ENCODE assay signal across 14 cellular contexts in the genomic region with DNA sequence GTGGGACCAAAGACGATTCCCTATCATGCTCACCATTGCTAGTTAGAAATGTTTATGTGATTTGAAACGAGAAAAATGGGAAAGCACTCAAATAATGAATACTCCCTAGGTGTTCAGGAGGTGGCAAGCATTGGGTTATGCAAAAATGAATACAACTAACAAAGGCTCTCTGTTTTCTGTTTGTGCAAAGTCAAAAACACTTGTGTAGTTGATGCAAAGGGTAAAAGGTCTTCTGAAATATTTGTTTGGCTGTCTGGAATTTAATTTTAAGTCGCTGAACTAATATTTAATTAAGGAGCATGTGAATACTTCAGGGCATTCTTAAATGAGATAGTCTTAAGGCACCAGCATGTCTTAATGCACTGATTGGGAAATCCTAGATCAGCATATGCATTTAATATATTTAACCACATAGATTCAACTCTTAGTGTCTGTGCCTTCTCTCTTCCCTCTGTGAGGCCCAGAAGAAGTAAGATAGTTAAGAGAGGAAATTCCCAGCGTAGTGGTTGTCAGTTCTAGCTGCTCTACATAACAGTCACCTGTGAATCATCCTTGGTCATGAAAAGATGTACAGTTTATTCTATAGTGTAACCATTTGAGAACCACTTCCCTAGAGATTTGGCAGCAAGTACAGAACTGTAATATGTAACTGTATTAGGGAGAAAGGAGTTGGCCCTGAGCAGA.
DNase-seq lines count a peak whose midpoint lies in the region; FAIRE-seq and TF ChIP-seq lines count a peak whose summit lies in the region.
"Had no signal": no experiment of that assay in that cellular context is flagged by ENCODE, and none has a peak within 500 bp of the region (broad histone marks: within the 10 kb centered on the region; RNA-seq: fewer than 3 reads in every experiment).

No MANE protein-coding gene starts in this region.

- no peak for FAIRE-seq in kidney (lab: Jason Lieb, UNC)

- H3K4me3 ChIP-seq in SK-N-SH (ENCODE audit: low read depth in 2 of 2, low read length in 1 of 2) (no peak overlapping the region), fibroblast of pulmonary artery (replicated peaks; ENCODE audit: low read depth, low read length) (no peak overlapping the region), kidney (ENCODE audit: low read length in 2 of 2) (no peak overlapping the region)

- H3K79me2 ChIP-seq in SK-N-SH (ENCODE audit: insufficient read depth), result peaks cover 6% of the 10 kb centered on the region; the same call in 1 of the 2 replicates

- CTCF ChIA-PET in SK-N-SH (lab: Yijun Ruan, JAX), result no interaction called here

- no peak for TF ChIP-seq RAD21 in SK-N-SH (IDR thresholded peaks at IDR 0.05; ENCODE audit: low read length)

- no peaks in the 10 kb centered on the region for H4K20me1 ChIP-seq in SK-N-SH (ENCODE audit: insufficient read depth)

- H3K9ac ChIP-seq in SK-N-SH (no peak overlapping the region; the same call in 1 of the 2 replicates), kidney (ENCODE audit: low read length in 2 of 2) (no peak overlapping the region)

- no peak for TF ChIP-seq CTCF in SK-N-SH (IDR thresholded peaks at IDR 0.05)
- TF ChIP-seq CTCF in fibroblast of pulmonary artery (IDR thresholded peaks at IDR 0.05; ENCODE audit: low read length, missing control alignments), result no peak
- no peak for TF ChIP-seq CTCF in kidney (IDR thresholded peaks at IDR 0.05; ENCODE audit: borderline replicate concordance, extremely low read depth, insufficient read depth)

- H3K27me3 ChIP-seq in SK-N-SH (ENCODE audit: insufficient read depth), result no peaks in the 10 kb centered on the region

- H3K27ac ChIP-seq in SK-N-SH (ENCODE audit: low read depth in 2 of 2, low read length in 1 of 2), result peak overlapping the region in 1 of 2 experiments; percentile 51; a peak in 2 of 4 replicates
- no peak overlapping the region for H3K27ac ChIP-seq in kidney (ENCODE audit: low read depth in 2 of 2, low read length in 2 of 2)
- H3K27ac ChIP-seq: C4-2B, HL-60 had no signal

- intact Hi-C loops in kidney (cut with DNase I), result no loop called here

- WGBS in SK-N-SH (ENCODE audit: low lambda C conversion rate), result 55% methylated on average over 4 of the region's 4 CpGs

- POLR2A ChIA-PET in SK-N-SH (lab: Yijun Ruan, JAX), result no interaction called here

- H3K9me2 ChIP-seq in SK-N-SH, result no peaks in the 10 kb centered on the region

- peak; percentile 13 for DNase-seq in 8988T
- peak; percentile 77 for DNase-seq in EL
- no peak for DNase-seq in SK-N-SH
- peak; percentile 18 for DNase-seq in fibroblast of pulmonary artery (ENCODE audit: low read depth)
- DNase-seq in islet precursor cell, result no peak
- DNase-seq in kidney glomerular epithelial cell (lab: John Stamatoyannopoulos, UW), result no peak
- DNase-seq in kidney, result no peak
- no peak for DNase-seq in SKM-1 (lab: John Stamatoyannopoulos, UW; ENCODE audit: unreplicated experiment)
- DNase-seq: activated gamma-delta T cell, cortex of kidney, NCI-H1092 treated with DMSO at 0.1 percent for 48 hours, NCI-H526 treated with DMSO at 0.1 percent for 48 hours had no signal

- H3K4me1 ChIP-seq in SK-N-SH (ENCODE audit: control insufficient read depth in 1 of 2, insufficient read depth in 2 of 2, low read depth in 1 of 2, low read length in 1 of 2) (peaks cover 0 to 4% of the 10 kb centered on the region in 2 experiments; a peak in 2 of 4 replicates), kidney (ENCODE audit: control insufficient read depth in 1 of 2, insufficient read depth in 1 of 2, low read depth in 1 of 2, low read length in 2 of 2) (no peaks in the 10 kb centered on the region)

- TF ChIP-seq EP300 in SK-N-SH (IDR thresholded peaks at IDR 0.05; ENCODE audit: borderline replicate concordance in 1 of 2, low read depth in 1 of 2, low read length in 1 of 2), result peak in 1 of 2 experiments; percentile 62; a peak in 1 of 4 replicates

- no peak overlapping the region for H3K4me2 ChIP-seq in SK-N-SH

- no peak overlapping the region for H2AFZ ChIP-seq in SK-N-SH (ENCODE audit: low read depth)

- H3K36me3 ChIP-seq in SK-N-SH (replicated peaks in 1 of 2; ENCODE audit: control insufficient read depth in 1 of 2, insufficient read depth in 2 of 2, low read length in 1 of 2) (peaks cover 12 to 19% of the 10 kb centered on the region in 2 experiments), kidney (ENCODE audit: control insufficient read depth in 1 of 2, insufficient read depth in 2 of 2, low read length in 2 of 2) (no peaks in the 10 kb centered on the region)

- H3F3A ChIP-seq in SK-N-SH (replicated peaks; ENCODE audit: insufficient read depth), result peaks cover 17% of the 10 kb centered on the region

- H3K9me3 ChIP-seq in SK-N-SH (no peaks in the 10 kb centered on the region), kidney (ENCODE audit: control insufficient read depth in 1 of 2, low read length in 2 of 2) (no peaks in the 10 kb centered on the region)

TF ChIP-seq in SK-N-SH, 30 proteins besides CTCF, POLR2A, EP300 and RAD21 (continues in another document):
- TF ChIP-seq GABPA (IDR thresholded peaks at IDR 0.05; ENCODE audit: low read depth) (no peak), FOXM1 (IDR thresholded peaks at IDR 0.05; ENCODE audit: low read depth) (no peak), MEF2A (IDR thresholded peaks at IDR 0.05; ENCODE audit: borderline replicate concordance, low read depth) (no peak), FOXJ3 (CRISPR knock-in tag; IDR thresholded peaks at IDR 0.05) (no peak), POLR2AphosphoS5 (IDR thresholded peaks at IDR 0.05; ENCODE audit: low read depth, low read length) (no peak), YY1 (IDR thresholded peaks at IDR 0.05; ENCODE audit: low read depth) (no peak), CHD2 (IDR thresholded peaks at IDR 0.05; ENCODE audit: low read length, partially characterized antibody) (no peak), GATA2 (CRISPR knock-in tag; IDR thresholded peaks at IDR 0.05) (no peak)
- TF ChIP-seq, protein P1, sequence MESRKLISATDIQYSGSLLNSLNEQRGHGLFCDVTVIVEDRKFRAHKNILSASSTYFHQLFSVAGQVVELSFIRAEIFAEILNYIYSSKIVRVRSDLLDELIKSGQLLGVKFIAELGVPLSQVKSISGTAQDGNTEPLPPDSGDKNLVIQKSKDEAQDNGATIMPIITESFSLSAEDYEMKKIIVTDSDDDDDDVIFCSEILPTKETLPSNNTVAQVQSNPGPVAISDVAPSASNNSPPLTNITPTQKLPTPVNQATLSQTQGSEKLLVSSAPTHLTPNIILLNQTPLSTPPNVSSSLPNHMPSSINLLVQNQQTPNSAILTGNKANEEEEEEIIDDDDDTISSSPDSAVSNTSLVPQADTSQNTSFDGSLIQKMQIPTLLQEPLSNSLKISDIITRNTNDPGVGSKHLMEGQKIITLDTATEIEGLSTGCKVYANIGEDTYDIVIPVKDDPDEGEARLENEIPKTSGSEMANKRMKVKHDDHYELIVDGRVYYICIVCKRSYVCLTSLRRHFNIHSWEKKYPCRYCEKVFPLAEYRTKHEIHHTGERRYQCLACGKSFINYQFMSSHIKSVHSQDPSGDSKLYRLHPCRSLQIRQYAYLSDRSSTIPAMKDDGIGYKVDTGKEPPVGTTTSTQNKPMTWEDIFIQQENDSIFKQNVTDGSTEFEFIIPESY (IDR thresholded peaks at IDR 0.05; ENCODE audit: borderline replicate concordance, low read depth), result no peak
- TF ChIP-seq, protein P2, sequence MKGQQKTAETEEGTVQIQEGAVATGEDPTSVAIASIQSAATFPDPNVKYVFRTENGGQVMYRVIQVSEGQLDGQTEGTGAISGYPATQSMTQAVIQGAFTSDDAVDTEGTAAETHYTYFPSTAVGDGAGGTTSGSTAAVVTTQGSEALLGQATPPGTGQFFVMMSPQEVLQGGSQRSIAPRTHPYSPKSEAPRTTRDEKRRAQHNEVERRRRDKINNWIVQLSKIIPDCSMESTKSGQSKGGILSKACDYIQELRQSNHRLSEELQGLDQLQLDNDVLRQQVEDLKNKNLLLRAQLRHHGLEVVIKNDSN (IDR thresholded peaks at IDR 0.05; ENCODE audit: borderline replicate concordance, low read depth), result no peak
- TF ChIP-seq, protein P3, sequence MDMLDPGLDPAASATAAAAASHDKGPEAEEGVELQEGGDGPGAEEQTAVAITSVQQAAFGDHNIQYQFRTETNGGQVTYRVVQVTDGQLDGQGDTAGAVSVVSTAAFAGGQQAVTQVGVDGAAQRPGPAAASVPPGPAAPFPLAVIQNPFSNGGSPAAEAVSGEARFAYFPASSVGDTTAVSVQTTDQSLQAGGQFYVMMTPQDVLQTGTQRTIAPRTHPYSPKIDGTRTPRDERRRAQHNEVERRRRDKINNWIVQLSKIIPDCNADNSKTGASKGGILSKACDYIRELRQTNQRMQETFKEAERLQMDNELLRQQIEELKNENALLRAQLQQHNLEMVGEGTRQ (IDR thresholded peaks at IDR 0.05; ENCODE audit: borderline replicate concordance, low read depth, low read length), result no peak
- TF ChIP-seq, protein P4, sequence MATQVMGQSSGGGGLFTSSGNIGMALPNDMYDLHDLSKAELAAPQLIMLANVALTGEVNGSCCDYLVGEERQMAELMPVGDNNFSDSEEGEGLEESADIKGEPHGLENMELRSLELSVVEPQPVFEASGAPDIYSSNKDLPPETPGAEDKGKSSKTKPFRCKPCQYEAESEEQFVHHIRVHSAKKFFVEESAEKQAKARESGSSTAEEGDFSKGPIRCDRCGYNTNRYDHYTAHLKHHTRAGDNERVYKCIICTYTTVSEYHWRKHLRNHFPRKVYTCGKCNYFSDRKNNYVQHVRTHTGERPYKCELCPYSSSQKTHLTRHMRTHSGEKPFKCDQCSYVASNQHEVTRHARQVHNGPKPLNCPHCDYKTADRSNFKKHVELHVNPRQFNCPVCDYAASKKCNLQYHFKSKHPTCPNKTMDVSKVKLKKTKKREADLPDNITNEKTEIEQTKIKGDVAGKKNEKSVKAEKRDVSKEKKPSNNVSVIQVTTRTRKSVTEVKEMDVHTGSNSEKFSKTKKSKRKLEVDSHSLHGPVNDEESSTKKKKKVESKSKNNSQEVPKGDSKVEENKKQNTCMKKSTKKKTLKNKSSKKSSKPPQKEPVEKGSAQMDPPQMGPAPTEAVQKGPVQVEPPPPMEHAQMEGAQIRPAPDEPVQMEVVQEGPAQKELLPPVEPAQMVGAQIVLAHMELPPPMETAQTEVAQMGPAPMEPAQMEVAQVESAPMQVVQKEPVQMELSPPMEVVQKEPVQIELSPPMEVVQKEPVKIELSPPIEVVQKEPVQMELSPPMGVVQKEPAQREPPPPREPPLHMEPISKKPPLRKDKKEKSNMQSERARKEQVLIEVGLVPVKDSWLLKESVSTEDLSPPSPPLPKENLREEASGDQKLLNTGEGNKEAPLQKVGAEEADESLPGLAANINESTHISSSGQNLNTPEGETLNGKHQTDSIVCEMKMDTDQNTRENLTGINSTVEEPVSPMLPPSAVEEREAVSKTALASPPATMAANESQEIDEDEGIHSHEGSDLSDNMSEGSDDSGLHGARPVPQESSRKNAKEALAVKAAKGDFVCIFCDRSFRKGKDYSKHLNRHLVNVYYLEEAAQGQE (IDR thresholded peaks at IDR 0.05; ENCODE audit: low read depth, low read length), result no peak
- TF ChIP-seq, protein P5, sequence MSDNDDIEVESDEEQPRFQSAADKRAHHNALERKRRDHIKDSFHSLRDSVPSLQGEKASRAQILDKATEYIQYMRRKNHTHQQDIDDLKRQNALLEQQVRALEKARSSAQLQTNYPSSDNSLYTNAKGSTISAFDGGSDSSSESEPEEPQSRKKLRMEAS (IDR thresholded peaks at IDR 0.05; ENCODE audit: low read depth), result no peak

Comparison
In these comparisons a context has a peak if more than half of its experiments do, and no peak if none do; other contexts are left out.
1. DNase-seq: peak in 8988T (single experiment), EL (single experiment) and fibroblast of pulmonary artery (single experiment); none in SK-N-SH (single experiment), islet precursor cell (single experiment), kidney glomerular epithelial cell (single experiment), kidney (single experiment) and SKM-1 (single experiment).